24 cellular contexts compared by ENCODE assay signal in genomic region chr12:29816869-29817730, GRCh38. TPM values are rescaled to one million over a fixed set of nuclear protein-coding genes. Genes with fewer than 3 reads are reported as not detected.
"Had no signal": no experiment of that assay in that cellular context is flagged by ENCODE, and none has a peak within 500 bp of the region (broad histone marks: within the 10 kb centered on the region; RNA-seq: fewer than 3 reads in every experiment).

No MANE protein-coding gene starts in this region.

- H3K4me1 ChIP-seq: esophagus muscularis mucosa, lower lobe of right lung, sigmoid colon, testis had no signal

- H3K36me3 Mint-ChIP-seq: natural killer cell treated with Interleukin-12 subunit alpha and Interleukin-12 subunit beta and Interleukin-15 and Interleukin-18, amount 100 ng/mL, for 72 hours; stimulated activated naive B cell treated with anti-CD40 and anti-IgM and Interleukin-4, amounts not matched to agents 10 μg/mL and 1 μg/mL and 100 μg/mL, for 72 hours had no signal

- DNase-seq: cerebellar nuclear complex; effector CD4-positive, alpha-beta T cell; endodermal cell; gastrocnemius medialis; heart right ventricle; left ventricle myocardium inferior; lower lobe of right lung; mesenchymal stem cell; midbrain; posterior cingulate gyrus; sigmoid colon; stimulated activated CD4-positive, alpha-beta T cell treated with anti-CD3 and anti-CD28 coated beads, Interleukin-2, amount 100 ng/mL, for 24 hours; stimulated activated CD4-positive, alpha-beta T cell treated with anti-CD3 and anti-CD28 coated beads, Interleukin-4, amount 100 ng/mL, for 4 hours; stimulated activated naive B cell treated with anti-CD40 and anti-IgM and Interleukin-4, amounts not matched to agents 10 μg/mL and 1 μg/mL and 100 μg/mL, for 72 hours; stimulated activated naive CD8-positive, alpha-beta T cell treated with anti-CD3 and anti-CD28 coated beads, Interleukin-15, amount 100 ng/mL, for 72 hours; testis had no signal

- H3K27ac ChIP-seq: epithelial cell of prostate, esophagus muscularis mucosa, gastrocnemius medialis, heart right ventricle, left ventricle myocardium inferior, lower lobe of right lung, neutrophil, right atrium auricular region, sigmoid colon, skin epidermis, testis, tibial nerve had no signal

- H3K9me3 Mint-ChIP-seq: dendritic cell treated with granulocyte-macrophage colony-stimulating factor and Interleukin-4, amounts not matched to agents 40 ng/mL and 50 ng/mL, for 4 days had no signal

- H3K4me3 Mint-ChIP-seq: dendritic cell treated with granulocyte-macrophage colony-stimulating factor and Interleukin-4, amounts not matched to agents 40 ng/mL and 50 ng/mL, for 4 days; endodermal cell; natural killer cell treated with Interleukin-12 subunit alpha and Interleukin-12 subunit beta and Interleukin-15 and Interleukin-18, amount 100 ng/mL, for 72 hours; stimulated activated naive B cell treated with anti-CD40 and anti-IgM and Interleukin-4, amounts not matched to agents 10 μg/mL and 1 μg/mL and 100 μg/mL, for 72 hours; stimulated activated naive CD8-positive, alpha-beta T cell treated with anti-CD3 and anti-CD28 coated beads, Interleukin-15, amount 100 ng/mL, for 72 hours had no signal

- H3K36me3 ChIP-seq: esophagus muscularis mucosa, gastrocnemius medialis, heart right ventricle, left ventricle myocardium inferior, lower lobe of right lung, neutrophil, right atrium auricular region, sigmoid colon, tibial nerve had no signal

- H3K4me1 Mint-ChIP-seq: endodermal cell; stimulated activated naive B cell treated with anti-CD40 and anti-IgM and Interleukin-4, amounts not matched to agents 10 μg/mL and 1 μg/mL and 100 μg/mL, for 72 hours; stimulated activated naive CD8-positive, alpha-beta T cell treated with anti-CD3 and anti-CD28 coated beads, Interleukin-15, amount 100 ng/mL, for 72 hours had no signal

- H3K27ac Mint-ChIP-seq: dendritic cell treated with granulocyte-macrophage colony-stimulating factor and Interleukin-4, amounts not matched to agents 40 ng/mL and 50 ng/mL, for 4 days; endodermal cell; natural killer cell treated with Interleukin-12 subunit alpha and Interleukin-12 subunit beta and Interleukin-15 and Interleukin-18, amount 100 ng/mL, for 72 hours; stimulated activated naive B cell treated with anti-CD40 and anti-IgM and Interleukin-4, amounts not matched to agents 10 μg/mL and 1 μg/mL and 100 μg/mL, for 72 hours; stimulated activated naive CD8-positive, alpha-beta T cell treated with anti-CD3 and anti-CD28 coated beads, Interleukin-15, amount 100 ng/mL, for 72 hours had no signal

- H3K27me3 ChIP-seq: esophagus muscularis mucosa, gastrocnemius medialis, heart right ventricle, neutrophil, right atrium auricular region, sigmoid colon, testis, tibial nerve had no signal

- H3K4me3 ChIP-seq: esophagus muscularis mucosa, gastrocnemius medialis, heart right ventricle, left ventricle myocardium inferior, lower lobe of right lung, right atrium auricular region, sigmoid colon, skin epidermis, testis, tibial nerve had no signal

- H3K27me3 Mint-ChIP-seq: dendritic cell treated with granulocyte-macrophage colony-stimulating factor and Interleukin-4, amounts not matched to agents 40 ng/mL and 50 ng/mL, for 4 days; natural killer cell treated with Interleukin-12 subunit alpha and Interleukin-12 subunit beta and Interleukin-15 and Interleukin-18, amount 100 ng/mL, for 72 hours; stimulated activated naive B cell treated with anti-CD40 and anti-IgM and Interleukin-4, amounts not matched to agents 10 μg/mL and 1 μg/mL and 100 μg/mL, for 72 hours; stimulated activated naive CD8-positive, alpha-beta T cell treated with anti-CD3 and anti-CD28 coated beads, Interleukin-15, amount 100 ng/mL, for 72 hours had no signal

- ATAC-seq: gastrocnemius medialis; lower lobe of right lung; natural killer cell treated with Interleukin-12 subunit alpha and Interleukin-12 subunit beta and Interleukin-15 and Interleukin-18, amount 100 ng/mL, for 72 hours; stimulated activated naive B cell treated with anti-CD40 and anti-IgM and Interleukin-4, amounts not matched to agents 10 μg/mL and 1 μg/mL and 100 μg/mL, for 72 hours; stimulated activated naive CD8-positive, alpha-beta T cell treated with anti-CD3 and anti-CD28 coated beads, Interleukin-15, amount 100 ng/mL, for 72 hours had no signal

- H3K9me3 ChIP-seq: esophagus muscularis mucosa, gastrocnemius medialis, lower lobe of right lung, neutrophil, right atrium auricular region, testis, tibial nerve had no signal

RNA-seq across cellular contexts. Expression of gene TMTC1, which starts 33.4 kb away (rescaled TPM):
- total RNA-seq: natural killer cell treated with Interleukin-12 subunit alpha and Interleukin-12 subunit beta and Interleukin-15 and Interleukin-18, amount 100 ng/mL, for 72 hours had no signal
